ENCODE assay signal across 8 cellular contexts in genomic region chr7:72924417-72924747, GRCh38. TPM values are rescaled to one million over a fixed set of nuclear protein-coding genes. Genes with fewer than 3 reads are reported as not detected.
A peak's percentile ranks its signal among the peaks of the same experiment; 100 is the strongest.
DNase-seq lines count a peak whose midpoint lies in the region; ATAC-seq and TF ChIP-seq lines count a peak whose summit lies in the region.

No MANE protein-coding gene starts in this region.

- DNase-seq in AG10803 (ENCODE audit: low read depth) (no peak), NOMO-1 (lab: John Stamatoyannopoulos, UW; ENCODE audit: unreplicated experiment in 2 of 2) (peak; percentile 85 to 92), neural progenitor cell (ENCODE audit: low spot score) (no peak), NCI-H510A (lab: John Stamatoyannopoulos, UW) (no peak), islet precursor cell (no peak), RKO (ENCODE audit: low spot score) (no peak)
- no peak for DNase-seq in effector memory CD4-positive, alpha-beta T cell

- no peaks in the 10 kb centered on the region for H3K9me3 Mint-ChIP-seq in neural progenitor cell

- peak overlapping the region; percentile 97 for H3K9ac ChIP-seq in neural progenitor cell

- peaks cover 13% of the 10 kb centered on the region for H3K4me1 ChIP-seq in effector memory CD4-positive, alpha-beta T cell (ENCODE audit: control insufficient read depth, insufficient read depth, low read length, poor library complexity, severe bottlenecking)
- peaks cover 6% of the 10 kb centered on the region for H3K4me1 ChIP-seq in neural progenitor cell

- peak overlapping the region; percentile 100 for H3K4me3 Mint-ChIP-seq in neural progenitor cell

- H2AFZ ChIP-seq in neural progenitor cell (replicated peaks): peak overlapping the region; percentile 74

- peaks cover 21% of the 10 kb centered on the region for H3K36me3 Mint-ChIP-seq in neural progenitor cell

- H3K27ac Mint-ChIP-seq in neural progenitor cell: peak overlapping the region; percentile 99

- no peaks in the 10 kb centered on the region for H3K9me3 ChIP-seq in effector memory CD4-positive, alpha-beta T cell (ENCODE audit: control insufficient read depth, low read length)
- H3K9me3 ChIP-seq in neural progenitor cell (ENCODE audit: low read depth): no peaks in the 10 kb centered on the region

- peaks cover 22% of the 10 kb centered on the region for H3K36me3 ChIP-seq in effector memory CD4-positive, alpha-beta T cell (ENCODE audit: control insufficient read depth, insufficient read depth, low read length)
- peaks cover 7% of the 10 kb centered on the region for H3K36me3 ChIP-seq in neural progenitor cell

- peaks cover 55% of the 10 kb centered on the region for H3K79me2 ChIP-seq in neural progenitor cell (ENCODE audit: low read depth)

- peak overlapping the region; percentile 96 for H3K27ac ChIP-seq in effector memory CD4-positive, alpha-beta T cell (ENCODE audit: insufficient read depth, low read length, poor library complexity, severe bottlenecking)
- H3K27ac ChIP-seq in neural progenitor cell: peak overlapping the region; percentile 85

- H3K4me1 Mint-ChIP-seq in neural progenitor cell: peaks cover 25% of the 10 kb centered on the region

- no peaks in the 10 kb centered on the region for H3K27me3 ChIP-seq in effector memory CD4-positive, alpha-beta T cell (replicated peaks; ENCODE audit: control insufficient read depth, insufficient read depth, low read length, poor library complexity, severe bottlenecking)
- no peaks in the 10 kb centered on the region for H3K27me3 ChIP-seq in neural progenitor cell

- ATAC-seq in GM21717 (IDR thresholded peaks at IDR 0.05; ENCODE audit: unreplicated experiment): peak; percentile 12

- TF ChIP-seq CTCF in AG10803 (conservative IDR thresholded peaks at IDR 0.05; ENCODE audit: low read length) (no peak), neural progenitor cell (IDR thresholded peaks at IDR 0.05) (no peak)

- H3K4me2 ChIP-seq in neural progenitor cell: peak overlapping the region; percentile 88

- H3F3A ChIP-seq in neural progenitor cell (ENCODE audit: low read depth): peaks cover 8% of the 10 kb centered on the region

- peaks cover 19% of the 10 kb centered on the region for H4K20me1 ChIP-seq in neural progenitor cell (ENCODE audit: low read depth)

- peaks cover 3% of the 10 kb centered on the region for H3K27me3 Mint-ChIP-seq in neural progenitor cell (ENCODE audit: insufficient read depth, low read depth)

- H3K4me3 ChIP-seq in AG10803 (ENCODE audit: low read length): peak overlapping the region; percentile 94
- peak overlapping the region; percentile 77 for H3K4me3 ChIP-seq in effector memory CD4-positive, alpha-beta T cell (ENCODE audit: insufficient read depth, low read depth, low read length, poor library complexity, severe bottlenecking)
- H3K4me3 ChIP-seq in neural progenitor cell: peak overlapping the region; percentile 80

RNA-seq across cellular contexts. Expression of gene POM121, which starts 0.5 kb away (rescaled TPM):
- total RNA-seq in neural progenitor cell (ENCODE audit: low replicate concordance): 5.8 and 10.4 TPM in 2 replicates

RNA-seq across cellular contexts. Expression of gene TRIM74, which starts 44.9 kb away (rescaled TPM):
- total RNA-seq in neural progenitor cell (ENCODE audit: low replicate concordance): 0.15 and 0.36 TPM in 2 replicates

Comparison
In these comparisons a context has a peak if more than half of its experiments do, and no peak if none do; other contexts are left out.
1. DNase-seq: peak in NOMO-1 (2 of 2); none in AG10803 (single experiment), effector memory CD4-positive, alpha-beta T cell (0 of 3), neural progenitor cell (single experiment), NCI-H510A (single experiment), islet precursor cell (single experiment) and RKO (single experiment).
2. Peak in every context shown above with its lines, with median percentiles within 50 percentile points of each other: H3K4me3 ChIP-seq.